ENCODE assay signal across 16 cellular contexts in the genomic region with DNA sequence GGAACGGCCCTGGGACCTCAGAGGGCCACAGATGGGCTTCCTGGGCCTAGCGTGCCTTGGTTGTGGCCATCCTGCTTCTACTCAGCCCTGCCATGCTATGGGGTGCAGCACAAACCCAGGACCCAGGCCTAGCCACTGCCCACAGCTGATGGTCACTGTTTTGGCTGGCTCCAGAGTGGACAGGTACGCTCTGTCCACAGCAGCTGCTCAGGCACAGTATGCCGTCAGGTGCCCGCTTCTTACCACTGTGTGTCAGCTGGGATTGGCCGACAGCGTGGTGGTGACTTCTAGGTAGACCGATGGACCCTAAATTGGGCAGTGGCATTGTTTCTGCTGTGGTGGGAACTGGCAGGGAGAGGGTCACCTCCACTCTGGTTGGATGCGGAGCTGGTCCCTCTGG. TPM values are rescaled to one million over a fixed set of nuclear protein-coding genes. Genes with fewer than 3 reads are reported as not detected.
A peak's percentile ranks its signal among the peaks of the same experiment; 100 is the strongest.
DNase-seq lines count a peak whose midpoint lies in the region; ATAC-seq and TF ChIP-seq lines count a peak whose summit lies in the region.
"Had no signal": no experiment of that assay in that cellular context is flagged by ENCODE, and none has a peak within 500 bp of the region (broad histone marks: within the 10 kb centered on the region; RNA-seq: fewer than 3 reads in every experiment).

No MANE protein-coding gene starts in this region.

- no peak for ATAC-seq in activated CD8-positive, alpha-beta memory T cell treated with anti-CD3 and anti-CD28 coated beads, Interleukin-2, amount 10 ng/mL, durations not matched to agents 7 days and 5 days
- no peak for ATAC-seq in activated naive CD8-positive, alpha-beta T cell treated with anti-CD3 and anti-CD28 coated beads, Interleukin-2, amount 50 U/mL, for 24 hours
- ATAC-seq in lung (ENCODE audit: insufficient read depth, low FRiP score), result no peak
- ATAC-seq: body of pancreas had no signal

- no peak overlapping the region for H3K4me3 Mint-ChIP-seq in activated CD8-positive, alpha-beta memory T cell treated with anti-CD3 and anti-CD28 coated beads, Interleukin-2, amount 10 ng/mL, durations not matched to agents 7 days and 5 days
- H3K4me3 Mint-ChIP-seq in activated naive CD8-positive, alpha-beta T cell treated with anti-CD3 and anti-CD28 coated beads, Interleukin-2, amount 50 U/mL, for 24 hours, result no peak overlapping the region
- H3K4me3 Mint-ChIP-seq: CD14-positive monocyte, nephron had no signal

- no peak for TF ChIP-seq CTCF in lung (IDR thresholded peaks at IDR 0.05; ENCODE audit: control extremely low read depth, extremely low read depth)

- H3K9me3 Mint-ChIP-seq in activated CD8-positive, alpha-beta memory T cell treated with anti-CD3 and anti-CD28 coated beads, Interleukin-2, amount 10 ng/mL, durations not matched to agents 7 days and 5 days (ENCODE audit: low read depth), result no peaks in the 10 kb centered on the region
- H3K9me3 Mint-ChIP-seq in activated naive CD8-positive, alpha-beta T cell treated with anti-CD3 and anti-CD28 coated beads, Interleukin-2, amount 50 U/mL, for 24 hours, result no peaks in the 10 kb centered on the region

- WGBS in lung, 2 donors, result 96 to 97% methylated on average over 9 of the region's 9 CpGs

- H3K27me3 ChIP-seq in lung (ENCODE audit: control insufficient read depth, insufficient read depth), result no peaks in the 10 kb centered on the region
- H3K27me3 ChIP-seq: body of pancreas had no signal

- DNase-seq in activated CD8-positive, alpha-beta memory T cell treated with anti-CD3 and anti-CD28 coated beads, Interleukin-2, amount 10 ng/mL, durations not matched to agents 7 days and 5 days, result no peak
- DNase-seq in activated CD8-positive, alpha-beta memory T cell treated with anti-CD3 and anti-CD28 coated beads for 24 hours, result no peak
- DNase-seq in activated naive CD8-positive, alpha-beta T cell treated with anti-CD3 and anti-CD28 coated beads, Interleukin-2, amount 50 U/mL, for 24 hours, result no peak
- DNase-seq in lung (ENCODE audit: low spot score), result no peak
- DNase-seq in substantia nigra (lab: John Stamatoyannopoulos, UW), result no peak
- no peak for DNase-seq in NOMO-1 treated with DMSO at 0.1 percent for 48 hours (lab: John Stamatoyannopoulos, UW; ENCODE audit: unreplicated experiment)
- DNase-seq in A172 (ENCODE audit: low spot score), result no peak
- DNase-seq in NAMALWA (ENCODE audit: low spot score), result no peak
- DNase-seq: activated CD4-positive, alpha-beta T cell treated with anti-CD3 and anti-CD28 coated beads, Interleukin-2, amount 50 U/mL, for 48 hours; body of pancreas; DMS79 treated with DMSO at 0.1 percent for 48 hours; NCI-H187; NCI-H510A had no signal

- H3K36me3 Mint-ChIP-seq in activated CD8-positive, alpha-beta memory T cell treated with anti-CD3 and anti-CD28 coated beads, Interleukin-2, amount 10 ng/mL, durations not matched to agents 7 days and 5 days, result peaks cover 47% of the 10 kb centered on the region
- H3K36me3 Mint-ChIP-seq in activated naive CD8-positive, alpha-beta T cell treated with anti-CD3 and anti-CD28 coated beads, Interleukin-2, amount 50 U/mL, for 24 hours (ENCODE audit: low read depth), result peaks cover 28% of the 10 kb centered on the region

- H3K4me1 Mint-ChIP-seq in activated CD8-positive, alpha-beta memory T cell treated with anti-CD3 and anti-CD28 coated beads, Interleukin-2, amount 10 ng/mL, durations not matched to agents 7 days and 5 days, result peaks cover 57% of the 10 kb centered on the region
- H3K4me1 Mint-ChIP-seq in activated naive CD8-positive, alpha-beta T cell treated with anti-CD3 and anti-CD28 coated beads, Interleukin-2, amount 50 U/mL, for 24 hours, result peaks cover 68% of the 10 kb centered on the region

- H3K4me1 ChIP-seq in lung (ENCODE audit: control insufficient read depth in 2 of 2, insufficient read depth in 2 of 2, low read length in 2 of 2), result peaks cover 15 to 44% of the 10 kb centered on the region in 2 donors

- H3K27me3 Mint-ChIP-seq in activated CD8-positive, alpha-beta memory T cell treated with anti-CD3 and anti-CD28 coated beads, Interleukin-2, amount 10 ng/mL, durations not matched to agents 7 days and 5 days, result no peaks in the 10 kb centered on the region
- H3K27me3 Mint-ChIP-seq in activated naive CD8-positive, alpha-beta T cell treated with anti-CD3 and anti-CD28 coated beads, Interleukin-2, amount 50 U/mL, for 24 hours, result no peaks in the 10 kb centered on the region

- H3K27ac ChIP-seq in lung (ENCODE audit: low read depth in 1 of 2, low read length in 1 of 2) (peak overlapping the region; percentile 7 to 57), substantia nigra (ENCODE audit: low read depth, low read length, poor library complexity, severe bottlenecking) (peak overlapping the region; percentile 38)
- H3K27ac ChIP-seq: body of pancreas had no signal

- peaks cover 0 to 34% of the 10 kb centered on the region in 2 donors for H3K36me3 ChIP-seq in lung (ENCODE audit: control insufficient read depth in 2 of 2, insufficient read depth in 2 of 2, low read length in 2 of 2)

- H3K4me3 ChIP-seq in lung, result no peak overlapping the region
- H3K4me3 ChIP-seq: body of pancreas, thoracic aorta had no signal

- CTCF ChIA-PET in activated CD8-positive, alpha-beta memory T cell treated with anti-CD3 and anti-CD28 coated beads, Interleukin-2, amount 10 ng/mL, durations not matched to agents 7 days and 5 days (lab: Charles Lee), result interaction anchor here (1.2 to 2.0 kb wide), 2 partner anchors 11 to 61 kb away, joined by 3 to 5 read pairs; no protein-coding TSS in a partner anchor

- peak overlapping the region; percentile 11 for H3K27ac Mint-ChIP-seq in activated CD8-positive, alpha-beta memory T cell treated with anti-CD3 and anti-CD28 coated beads, Interleukin-2, amount 10 ng/mL, durations not matched to agents 7 days and 5 days
- peak overlapping the region; percentile 49 for H3K27ac Mint-ChIP-seq in activated naive CD8-positive, alpha-beta T cell treated with anti-CD3 and anti-CD28 coated beads, Interleukin-2, amount 50 U/mL, for 24 hours
- H3K27ac Mint-ChIP-seq: nephron had no signal

- H3K9me3 ChIP-seq in lung (ENCODE audit: control insufficient read depth in 2 of 2, insufficient read depth in 1 of 2, low read length in 1 of 2), result no peaks in the 10 kb centered on the region
- H3K9me3 ChIP-seq: body of pancreas, thoracic aorta had no signal

RNA-seq across cellular contexts. Expression of a gene that starts 47.3 kb away (rescaled TPM):
- 100 to 1,000 TPM; 163 to 206 TPM for total RNA-seq in activated CD8-positive, alpha-beta memory T cell treated with anti-CD3 and anti-CD28 coated beads, Interleukin-2, amount 10 ng/mL, durations not matched to agents 7 days and 5 days
- total RNA-seq in lung, result 100 to 1,000 TPM in 1 of 2 donors, 10 to 100 TPM in 1; 38.3 to 157 TPM
- polyA plus RNA-seq in lung, result 10 to 100 TPM; 47.1 to 63.2 TPM
- 19.6 and 27.9 TPM in 2 replicates for total RNA-seq in A172 (2014; rRNA removed; shearing (Covaris generic))
